ENCODE assay signal across 9 cellular contexts in genomic region chr2:200373973-200374416, GRCh38.
DNase-seq lines count a peak whose midpoint lies in the region; ATAC-seq and TF ChIP-seq lines count a peak whose summit lies in the region.
"Had no signal": no experiment of that assay in that cellular context is flagged by ENCODE, and none has a peak within 500 bp of the region (broad histone marks: within the 10 kb centered on the region; RNA-seq: fewer than 3 reads in every experiment).

No MANE protein-coding gene starts in this region.

- peaks cover 35 to 43% (median 36%) of the 10 kb centered on the region in 3 donors for H3K4me1 Mint-ChIP-seq in CD8-positive, alpha-beta memory T cell
- peaks cover 51% of the 10 kb centered on the region for H3K4me1 Mint-ChIP-seq in activated T-helper 2 cell treated with anti-CD3 and anti-CD28 coated beads, Interferon-gamma antibody, Interleukin-2, Interleukin-4, amounts not matched to agents 10 μg/mL and 5 μg/mL and 100 μg/mL, durations not matched to agents 14 hours and 24 hours and 36 hours (ENCODE audit: low read depth)

- H3K36me3 ChIP-seq in CD8-positive, alpha-beta memory T cell (ENCODE audit: insufficient read depth, low read length), result no peaks in the 10 kb centered on the region
- H3K36me3 ChIP-seq in prostate gland, result no peaks in the 10 kb centered on the region

- no peaks in the 10 kb centered on the region for H3K9me3 Mint-ChIP-seq in CD8-positive, alpha-beta memory T cell
- no peaks in the 10 kb centered on the region for H3K9me3 Mint-ChIP-seq in activated T-helper 2 cell treated with anti-CD3 and anti-CD28 coated beads, Interferon-gamma antibody, Interleukin-2, Interleukin-4, amounts not matched to agents 10 μg/mL and 5 μg/mL and 100 μg/mL, durations not matched to agents 14 hours and 24 hours and 36 hours

- TF ChIP-seq POLR2A in prostate gland (IDR thresholded peaks at IDR 0.05), result no peak

- no peaks in the 10 kb centered on the region for H3K27me3 ChIP-seq in CD8-positive, alpha-beta memory T cell (ENCODE audit: insufficient read depth, low read length, poor library complexity, severe bottlenecking)
- no peaks in the 10 kb centered on the region for H3K27me3 ChIP-seq in prostate gland (replicated peaks; ENCODE audit: insufficient read depth)

- peaks cover 49% of the 10 kb centered on the region for H3K4me1 ChIP-seq in CD8-positive, alpha-beta memory T cell (ENCODE audit: insufficient read depth, low read length)
- H3K4me1 ChIP-seq in prostate gland (replicated peaks), result peaks cover 17% of the 10 kb centered on the region

- no peaks in the 10 kb centered on the region for H3K9me3 ChIP-seq in CD8-positive, alpha-beta memory T cell (ENCODE audit: low read length)
- H3K9me3 ChIP-seq in prostate gland, result no peaks in the 10 kb centered on the region

- CTCF ChIA-PET in CD8-positive, alpha-beta memory T cell (lab: Charles Lee), result no interaction called here

- POLR2A ChIA-PET in CD8-positive, alpha-beta memory T cell (lab: Charles Lee), result interaction anchor here (0.5 kb wide), 1 partner anchor 176 kb away, joined by 5 read pairs; no protein-coding TSS in a partner anchor

- peaks cover 0 to 2% (median 0%) of the 10 kb centered on the region in 3 donors for H3K36me3 Mint-ChIP-seq in CD8-positive, alpha-beta memory T cell
- peaks cover 10% of the 10 kb centered on the region for H3K36me3 Mint-ChIP-seq in activated T-helper 2 cell treated with anti-CD3 and anti-CD28 coated beads, Interferon-gamma antibody, Interleukin-2, Interleukin-4, amounts not matched to agents 10 μg/mL and 5 μg/mL and 100 μg/mL, durations not matched to agents 14 hours and 24 hours and 36 hours (ENCODE audit: low read depth)

- DNase-seq in CD8-positive, alpha-beta memory T cell, result peak in 3 of 5 donors; percentile 46 to 57 (median 49)
- peak; percentile 33 for DNase-seq in activated T-helper 2 cell treated with anti-CD3 and anti-CD28 coated beads, Interferon-gamma antibody, Interleukin-2, Interleukin-4, amounts not matched to agents 10 μg/mL and 5 μg/mL and 100 μg/mL, durations not matched to agents 14 hours and 24 hours and 36 hours (ENCODE audit: low spot score)
- DNase-seq in prostate gland (ENCODE audit: low spot score) (no peak), NCI-H748 (lab: John Stamatoyannopoulos, UW; ENCODE audit: unreplicated experiment) (no peak), NCI-H2107 treated with DMSO at 0.1 percent for 48 hours (lab: John Stamatoyannopoulos, UW; ENCODE audit: unreplicated experiment) (no peak), NCI-H69 (lab: John Stamatoyannopoulos, UW) (no peak)

- peak overlapping the region; percentile 77 for H3K4me3 ChIP-seq in CD8-positive, alpha-beta memory T cell (ENCODE audit: low read length)
- H3K4me3 ChIP-seq in prostate gland, result peak overlapping the region in 1 of 2 donors; percentile 19

- peaks cover 0 to 1% of the 10 kb centered on the region in 2 donors for H3K27me3 Mint-ChIP-seq in CD8-positive, alpha-beta memory T cell
- no peaks in the 10 kb centered on the region for H3K27me3 Mint-ChIP-seq in activated T-helper 2 cell treated with anti-CD3 and anti-CD28 coated beads, Interferon-gamma antibody, Interleukin-2, Interleukin-4, amounts not matched to agents 10 μg/mL and 5 μg/mL and 100 μg/mL, durations not matched to agents 14 hours and 24 hours and 36 hours (ENCODE audit: low read depth)

- 48% methylated on average over 5 of the region's 5 CpGs for WGBS in prostate gland

- H3K27ac ChIP-seq in CD8-positive, alpha-beta memory T cell (ENCODE audit: low read depth, low read length), result peak overlapping the region; percentile 63
- peak overlapping the region; percentile 24 to 35 for H3K27ac ChIP-seq in prostate gland
- H3K27ac ChIP-seq: HL-60 had no signal

- peak overlapping the region; percentile 78 to 91 (median 88) for H3K4me3 Mint-ChIP-seq in CD8-positive, alpha-beta memory T cell
- peak overlapping the region; percentile 76 for H3K4me3 Mint-ChIP-seq in activated T-helper 2 cell treated with anti-CD3 and anti-CD28 coated beads, Interferon-gamma antibody, Interleukin-2, Interleukin-4, amounts not matched to agents 10 μg/mL and 5 μg/mL and 100 μg/mL, durations not matched to agents 14 hours and 24 hours and 36 hours (ENCODE audit: low read depth)

- ATAC-seq in GM19395 (IDR thresholded peaks at IDR 0.05; ENCODE audit: unreplicated experiment) (peak; percentile 90), HG03342 (IDR thresholded peaks at IDR 0.05; ENCODE audit: unreplicated experiment) (peak; percentile 91)

- peak overlapping the region; percentile 60 to 95 (median 94) for H3K27ac Mint-ChIP-seq in CD8-positive, alpha-beta memory T cell
- H3K27ac Mint-ChIP-seq in activated T-helper 2 cell treated with anti-CD3 and anti-CD28 coated beads, Interferon-gamma antibody, Interleukin-2, Interleukin-4, amounts not matched to agents 10 μg/mL and 5 μg/mL and 100 μg/mL, durations not matched to agents 14 hours and 24 hours and 36 hours, result peak overlapping the region; percentile 74

- TF ChIP-seq CTCF in prostate gland (IDR thresholded peaks at IDR 0.05), result no peak

- intact Hi-C loops in activated T-helper 2 cell treated with anti-CD3 and anti-CD28 coated beads, Interferon-gamma antibody, Interleukin-2, Interleukin-4, amounts not matched to agents 10 μg/mL and 5 μg/mL and 100 μg/mL, durations not matched to agents 14 hours and 24 hours and 36 hours (cut with micrococcal nuclease), result loop anchor here (1.0 to 5.0 kb wide), 5 partner anchors 32 to 338 kb away; no protein-coding TSS in a partner anchor
- intact Hi-C loops in prostate gland (cut with DNase I), result no loop called here

Comparison
In these comparisons a context has a peak if more than half of its experiments do, and no peak if none do; other contexts are left out.
1. DNase-seq: peak in CD8-positive, alpha-beta memory T cell (3 of 5) and activated T-helper 2 cell treated with anti-CD3 and anti-CD28 coated beads, Interferon-gamma antibody, Interleukin-2, Interleukin-4, amounts not matched to agents 10 μg/mL and 5 μg/mL and 100 μg/mL, durations not matched to agents 14 hours and 24 hours and 36 hours (single experiment); none in prostate gland (single experiment), NCI-H748 (single experiment), NCI-H2107 treated with DMSO at 0.1 percent for 48 hours (single experiment) and NCI-H69 (single experiment).